In genomic region chr17:66524848-66525247, GRCh38 we compare ENCODE assay signal across 26 cellular contexts.
DNase-seq lines count a peak whose midpoint lies in the region; ATAC-seq and TF ChIP-seq lines count a peak whose summit lies in the region.
"Had no signal": no experiment of that assay in that cellular context is flagged by ENCODE, and none has a peak within 500 bp of the region (broad histone marks: within the 10 kb centered on the region; RNA-seq: fewer than 3 reads in every experiment).

No MANE protein-coding gene starts in this region.

- DNase-seq in activated naive CD4-positive, alpha-beta T cell treated with anti-CD3 and anti-CD28 coated beads for 36 hours: peak; percentile 25
- no peak for DNase-seq in activated naive CD4-positive, alpha-beta T cell treated with anti-CD3 and anti-CD28 coated beads, Interleukin-2, amount 10 ng/mL, durations not matched to agents 7 days and 5 days
- DNase-seq in tibial nerve (ENCODE audit: low spot score in 2 of 2): no peak
- no peak for DNase-seq in BE2C
- DNase-seq in MV-4-11 (lab: John Stamatoyannopoulos, UW): no peak
- no peak for DNase-seq in effector CD8-positive, alpha-beta T cell (lab: John Stamatoyannopoulos, UW)
- DNase-seq: ACHN; adrenal gland; Calu3; EL; glutamatergic neuron; GOT3; NCI-H1105 treated with DMSO at 0.1 percent for 48 hours; NCI-H2029 treated with DMSO at 0.1 percent for 48 hours; NCI-H82; SHP77 treated with DMSO at 0.1 percent for 48 hours; small intestine; stimulated activated CD4-positive, alpha-beta T cell treated with anti-CD3 and anti-CD28 coated beads, Interleukin-2, amount 100 ng/mL, for 48 hours; stomach; upper lobe of right lung had no signal

- H3K27ac ChIP-seq in layer of hippocampus (ENCODE audit: low read depth, low read length) (peak overlapping the region; percentile 80), tibial nerve (peak overlapping the region; percentile 33 to 85 (median 70))
- H3K27ac ChIP-seq: breast epithelium, C4-2B, coronary artery, neutrophil, upper lobe of right lung had no signal

- 76 to 91% methylated on average over 2 of the region's 2 CpGs for WGBS in tibial nerve, 2 donors

- H3K4me1 Mint-ChIP-seq in activated naive CD4-positive, alpha-beta T cell treated with anti-CD3 and anti-CD28 coated beads for 36 hours (ENCODE audit: low read depth): peaks cover 64% of the 10 kb centered on the region
- H3K4me1 Mint-ChIP-seq in activated naive CD4-positive, alpha-beta T cell treated with anti-CD3 and anti-CD28 coated beads, Interleukin-2, amount 10 ng/mL, durations not matched to agents 7 days and 5 days: peaks cover 43% of the 10 kb centered on the region
- peaks cover 45% of the 10 kb centered on the region for H3K4me1 Mint-ChIP-seq in activated T-helper 17 cell treated with anti-CD3 and anti-CD28 coated beads, Interleukin-2, amount 50 U/mL, for 72 hours

- H3K4me3 ChIP-seq in tibial nerve: no peak overlapping the region
- no peak overlapping the region for H3K4me3 ChIP-seq in BE2C (ENCODE audit: low read depth, low read length)
- H3K4me3 ChIP-seq: adrenal gland, breast epithelium, coronary artery, stomach, upper lobe of right lung had no signal

- H3K36me3 Mint-ChIP-seq in activated naive CD4-positive, alpha-beta T cell treated with anti-CD3 and anti-CD28 coated beads for 36 hours (ENCODE audit: low read depth): peaks cover 35% of the 10 kb centered on the region
- H3K36me3 Mint-ChIP-seq in activated naive CD4-positive, alpha-beta T cell treated with anti-CD3 and anti-CD28 coated beads, Interleukin-2, amount 10 ng/mL, durations not matched to agents 7 days and 5 days: peaks cover 31% of the 10 kb centered on the region
- peaks cover 45% of the 10 kb centered on the region for H3K36me3 Mint-ChIP-seq in activated T-helper 17 cell treated with anti-CD3 and anti-CD28 coated beads, Interleukin-2, amount 50 U/mL, for 72 hours (ENCODE audit: low read depth)

- peaks cover 0 to 44% (median 12%) of the 10 kb centered on the region in 4 donors for H3K4me1 ChIP-seq in tibial nerve
- no peaks in the 10 kb centered on the region; the same call in 1 of the 2 replicates for H3K4me1 ChIP-seq in BE2C
- H3K4me1 ChIP-seq: breast epithelium, upper lobe of right lung had no signal

- H3K27me3 ChIP-seq in layer of hippocampus (ENCODE audit: control insufficient read depth, insufficient read depth, low read length): no peaks in the 10 kb centered on the region
- H3K27me3 ChIP-seq in tibial nerve: no peaks in the 10 kb centered on the region
- no peaks in the 10 kb centered on the region for H3K27me3 ChIP-seq in BE2C
- H3K27me3 ChIP-seq: adrenal gland, breast epithelium, neutrophil, stomach, upper lobe of right lung had no signal

- intact Hi-C loops in activated naive CD4-positive, alpha-beta T cell treated with anti-CD3 and anti-CD28 coated beads for 36 hours (cut with micrococcal nuclease): no loop called here

- no peak for TF ChIP-seq EP300 in tibial nerve (IDR thresholded peaks at IDR 0.05)

- H3K9me3 Mint-ChIP-seq in activated naive CD4-positive, alpha-beta T cell treated with anti-CD3 and anti-CD28 coated beads for 36 hours: peaks cover 2% of the 10 kb centered on the region
- no peaks in the 10 kb centered on the region for H3K9me3 Mint-ChIP-seq in activated naive CD4-positive, alpha-beta T cell treated with anti-CD3 and anti-CD28 coated beads, Interleukin-2, amount 10 ng/mL, durations not matched to agents 7 days and 5 days
- H3K9me3 Mint-ChIP-seq in activated T-helper 17 cell treated with anti-CD3 and anti-CD28 coated beads, Interleukin-2, amount 50 U/mL, for 72 hours: no peaks in the 10 kb centered on the region

- H3K27me3 Mint-ChIP-seq in activated naive CD4-positive, alpha-beta T cell treated with anti-CD3 and anti-CD28 coated beads for 36 hours (ENCODE audit: low read depth): no peaks in the 10 kb centered on the region
- no peaks in the 10 kb centered on the region for H3K27me3 Mint-ChIP-seq in activated naive CD4-positive, alpha-beta T cell treated with anti-CD3 and anti-CD28 coated beads, Interleukin-2, amount 10 ng/mL, durations not matched to agents 7 days and 5 days
- H3K27me3 Mint-ChIP-seq in activated T-helper 17 cell treated with anti-CD3 and anti-CD28 coated beads, Interleukin-2, amount 50 U/mL, for 72 hours: no peaks in the 10 kb centered on the region

- CTCF ChIA-PET in activated naive CD4-positive, alpha-beta T cell treated with anti-CD3 and anti-CD28 coated beads for 36 hours (lab: Charles Lee): no interaction called here
- CTCF ChIA-PET in activated naive CD4-positive, alpha-beta T cell treated with anti-CD3 and anti-CD28 coated beads, Interleukin-2, amount 10 ng/mL, durations not matched to agents 7 days and 5 days (lab: Charles Lee): no interaction called here

- H3K9me3 ChIP-seq in tibial nerve (no peaks in the 10 kb centered on the region), BE2C (no peaks in the 10 kb centered on the region)
- H3K9me3 ChIP-seq: adrenal gland, breast epithelium, neutrophil, stomach, upper lobe of right lung had no signal

- no peak for TF ChIP-seq POLR2A in tibial nerve (IDR thresholded peaks at IDR 0.05)

- no peak overlapping the region for H3K4me3 Mint-ChIP-seq in activated naive CD4-positive, alpha-beta T cell treated with anti-CD3 and anti-CD28 coated beads for 36 hours
- H3K4me3 Mint-ChIP-seq in activated naive CD4-positive, alpha-beta T cell treated with anti-CD3 and anti-CD28 coated beads, Interleukin-2, amount 10 ng/mL, durations not matched to agents 7 days and 5 days: no peak overlapping the region
- H3K4me3 Mint-ChIP-seq in activated T-helper 17 cell treated with anti-CD3 and anti-CD28 coated beads, Interleukin-2, amount 50 U/mL, for 72 hours: peak overlapping the region; percentile 1

- TF ChIP-seq CTCF in tibial nerve (IDR thresholded peaks at IDR 0.05): no peak
- no peak for TF ChIP-seq CTCF in BE2C (IDR thresholded peaks at IDR 0.05; ENCODE audit: low read depth, low read length)

- H3K36me3 ChIP-seq in tibial nerve (no peaks in the 10 kb centered on the region), BE2C (no peaks in the 10 kb centered on the region)
- H3K36me3 ChIP-seq: adrenal gland, breast epithelium, neutrophil, stomach, upper lobe of right lung had no signal

- no peak overlapping the region for H3K27ac Mint-ChIP-seq in activated naive CD4-positive, alpha-beta T cell treated with anti-CD3 and anti-CD28 coated beads for 36 hours
- no peak overlapping the region for H3K27ac Mint-ChIP-seq in activated naive CD4-positive, alpha-beta T cell treated with anti-CD3 and anti-CD28 coated beads, Interleukin-2, amount 10 ng/mL, durations not matched to agents 7 days and 5 days
- peak overlapping the region; percentile 75 for H3K27ac Mint-ChIP-seq in activated T-helper 17 cell treated with anti-CD3 and anti-CD28 coated beads, Interleukin-2, amount 50 U/mL, for 72 hours

- peak; percentile 83 for ATAC-seq in activated T-helper 17 cell treated with anti-CD3 and anti-CD28 coated beads, Interleukin-2, amount 50 U/mL, for 72 hours (replicated peaks)
- ATAC-seq: upper lobe of right lung had no signal
